ENCODE assay signal across 9 cellular contexts in genomic region chr14:100025111-100025510, GRCh38. TPM values are rescaled to one million over a fixed set of nuclear protein-coding genes. Genes with fewer than 3 reads are reported as not detected.
DNase-seq lines count a peak whose midpoint lies in the region; ATAC-seq and TF ChIP-seq lines count a peak whose summit lies in the region.
"Had no signal": no experiment of that assay in that cellular context is flagged by ENCODE, and none has a peak within 500 bp of the region (broad histone marks: within the 10 kb centered on the region; RNA-seq: fewer than 3 reads in every experiment).

No MANE protein-coding gene starts in this region.

- peaks cover 28% of the 10 kb centered on the region for H3K79me2 ChIP-seq in osteoblast (ENCODE audit: insufficient read depth, low read length)

- intact Hi-C loops in colonic mucosa (cut with DNase I) = no loop called here

- no peaks in the 10 kb centered on the region for H4K20me1 ChIP-seq in osteoblast (ENCODE audit: insufficient read depth, low read length)

- POLR2A ChIA-PET in RWPE1 (lab: Yijun Ruan, JAX; ENCODE audit: low non-redundant PET) = no interaction called here

- H2AFZ ChIP-seq in osteoblast (ENCODE audit: low read length) = no peak overlapping the region

- TF ChIP-seq CTCF in GM06990 (IDR thresholded peaks at IDR 0.05; ENCODE audit: insufficient read depth, low read length, poor library complexity, severe bottlenecking) = peak; percentile 54
- TF ChIP-seq CTCF in RWPE1 (conservative IDR thresholded peaks at IDR 0.05; ENCODE audit: low read depth) = no peak
- TF ChIP-seq CTCF in colonic mucosa (IDR thresholded peaks at IDR 0.05) = peak; percentile 13
- peak; percentile 49 for TF ChIP-seq CTCF in osteoblast (IDR thresholded peaks at IDR 0.05; ENCODE audit: extremely low read depth, low read depth, low read length)

- ATAC-seq in HG02885 (IDR thresholded peaks at IDR 0.05; ENCODE audit: poor library complexity, unreplicated experiment) = peak; percentile 61
- ATAC-seq in GM18517 (IDR thresholded peaks at IDR 0.05; ENCODE audit: unreplicated experiment) = no peak
- no peak for ATAC-seq in HG03521 (IDR thresholded peaks at IDR 0.05; ENCODE audit: unreplicated experiment)
- no peak for ATAC-seq in GM18858 (IDR thresholded peaks at IDR 0.05; ENCODE audit: unreplicated experiment)

- H3K27me3 ChIP-seq in GM06990 (replicated peaks; ENCODE audit: control insufficient read depth, insufficient read depth, low read length) (no peaks in the 10 kb centered on the region), colonic mucosa (no peaks in the 10 kb centered on the region), osteoblast (ENCODE audit: insufficient read depth, low read length) (no peaks in the 10 kb centered on the region)

- H3K4me3 ChIP-seq in GM06990 (replicated peaks; ENCODE audit: low read depth, low read length) (no peak overlapping the region), colonic mucosa (no peak overlapping the region), osteoblast (ENCODE audit: insufficient read depth, low read length) (no peak overlapping the region)

- H3K4me2 ChIP-seq in osteoblast (ENCODE audit: insufficient read depth, low read length) = no peak overlapping the region

- CTCF ChIA-PET in RWPE1 (lab: Yijun Ruan, JAX) = interaction anchor here (0.6 to 1.0 kb wide), 4 partner anchors 42 to 257 kb away, joined by 3 to 5 read pairs (median 3); no protein-coding TSS in a partner anchor

- H3K9me3 ChIP-seq in colonic mucosa (no peaks in the 10 kb centered on the region), osteoblast (ENCODE audit: low read depth, low read length) (no peaks in the 10 kb centered on the region)

- no peak overlapping the region for H3K9ac ChIP-seq in colonic mucosa (ENCODE audit: low read depth in 2 of 2, low read length in 2 of 2)

- DNase-seq in GM06990 (ENCODE audit: extremely low read depth, insufficient read length) = peak; percentile 21
- peak; percentile 35 for DNase-seq in RWPE1 (ENCODE audit: low spot score)
- DNase-seq in colonic mucosa = peak; percentile 23
- DNase-seq in osteoblast (ENCODE audit: insufficient read length, low spot score, missing footprints) = peak; percentile 10
- DNase-seq: activated B cell treated with CpG ODN at 0.5 μM for 24 hours had no signal

- H3K36me3 ChIP-seq in GM06990 (ENCODE audit: control insufficient read depth, insufficient read depth, low read length) (no peaks in the 10 kb centered on the region), colonic mucosa (no peaks in the 10 kb centered on the region), osteoblast (ENCODE audit: insufficient read depth, low read length) (no peaks in the 10 kb centered on the region)

- H3K27ac ChIP-seq in RWPE1 = peak overlapping the region; percentile 23; the same call in 1 of the 2 replicates
- H3K27ac ChIP-seq in colonic mucosa = no peak overlapping the region
- H3K27ac ChIP-seq in osteoblast (ENCODE audit: low read depth, low read length) = peak overlapping the region; percentile 38

- H3K4me1 ChIP-seq in colonic mucosa (no peaks in the 10 kb centered on the region), osteoblast (ENCODE audit: insufficient read depth, low read length) (peaks cover 53% of the 10 kb centered on the region)

RNA-seq across cellular contexts. Expression of gene EVL, which starts 40.1 kb away (rescaled TPM):
- total RNA-seq in colonic mucosa (10 to 100 TPM; 13.7 to 15.4 TPM), osteoblast (16.6 and 17.4 TPM in 2 replicates)
